Comparison of ENCODE assay signal across 8 cellular contexts in the genomic region with DNA sequence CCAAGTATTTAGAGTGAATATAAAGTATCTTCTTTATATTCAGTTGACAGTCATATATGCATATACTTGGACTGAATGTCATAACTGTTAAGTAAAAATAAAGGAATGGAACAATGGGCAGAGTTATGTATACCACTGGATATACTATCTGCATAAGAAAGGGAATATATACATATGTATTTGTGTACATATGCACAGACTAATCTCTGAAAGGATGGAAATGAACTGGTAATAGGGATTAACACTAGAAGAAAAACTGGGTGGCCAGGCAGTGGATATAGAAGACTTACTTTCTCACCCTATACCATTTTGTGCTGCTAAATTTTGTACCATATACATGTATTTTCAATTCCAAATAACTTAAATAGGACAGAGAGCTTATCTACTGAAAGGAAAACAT.
"Had no signal": no experiment of that assay in that cellular context is flagged by ENCODE, and none has a peak within 500 bp of the region (broad histone marks: within the 10 kb centered on the region; RNA-seq: fewer than 3 reads in every experiment).

No MANE protein-coding gene starts in this region.

- ATAC-seq: HepG2, K562 had no signal

- H3K27ac ChIP-seq: HL-60 had no signal

- H3K4me3 ChIP-seq: K562 had no signal

- DNase-seq: IMR-90, KBM-7, KG1 had no signal

- FAIRE-seq: HepG2, HTR-8/SVneo, K562 had no signal

- H3K4me3 Mint-ChIP-seq: IgD-negative memory B cell had no signal

- H3K27me3 Mint-ChIP-seq: IgD-negative memory B cell had no signal

- H3K27ac Mint-ChIP-seq: IgD-negative memory B cell had no signal
